In genomic region chr12:132373967-132374820, GRCh38 we compare ENCODE assay signal across 17 cellular contexts. TPM values are rescaled to one million over a fixed set of nuclear protein-coding genes. Genes with fewer than 3 reads are reported as not detected.
DNase-seq lines count a peak whose midpoint lies in the region; ATAC-seq and TF ChIP-seq lines count a peak whose summit lies in the region.
"Had no signal": no experiment of that assay in that cellular context is flagged by ENCODE, and none has a peak within 500 bp of the region (broad histone marks: within the 10 kb centered on the region; RNA-seq: fewer than 3 reads in every experiment).

No MANE protein-coding gene starts in this region.

- peaks cover 30% of the 10 kb centered on the region for H3K27me3 Mint-ChIP-seq in activated CD4-positive, alpha-beta T cell treated with anti-CD3 and anti-CD28 coated beads, Interleukin-2, amount 10 ng/mL, durations not matched to agents 7 days and 5 days

- H3K9ac ChIP-seq in GM23248 (no peak overlapping the region), iPS-20b (ENCODE audit: low read depth, low read length) (no peak overlapping the region)

- CTCF ChIA-PET in activated CD4-positive, alpha-beta T cell treated with anti-CD3 and anti-CD28 coated beads, Interleukin-2, amount 10 ng/mL, durations not matched to agents 7 days and 5 days (lab: Charles Lee), result interaction anchor here (0.6 kb wide), 1 partner anchor 303 kb away, joined by 3 read pairs; no protein-coding TSS in a partner anchor

- TF ChIP-seq CTCF in astrocyte of the spinal cord (IDR thresholded peaks at IDR 0.05; ENCODE audit: low read depth, low read length), result peak; percentile 16

- H3K4me3 Mint-ChIP-seq in activated CD4-positive, alpha-beta T cell treated with anti-CD3 and anti-CD28 coated beads, Interleukin-2, amount 10 ng/mL, durations not matched to agents 7 days and 5 days, result no peak overlapping the region

- no peak for ATAC-seq in HG02642 (IDR thresholded peaks at IDR 0.05; ENCODE audit: poor library complexity, unreplicated experiment)
- ATAC-seq: foreskin keratinocyte had no signal

- in situ Hi-C loops in ACHN (cut with HindIII; ENCODE audit: low pct_ligation_motif_present, low pct_unique_long_range_greater_than_20kb, low sequenced_read_pairs), result no loop called here
- in situ Hi-C loops in GM23248 (cut with MboI), result no loop called here
- in situ Hi-C loops in astrocyte of the spinal cord (cut with HindIII; ENCODE audit: low sequenced_read_pairs), result no loop called here

- WGBS in GM23248 (ENCODE audit: low coverage in 1 of 2, low lambda C conversion rate in 2 of 2, missing lambda C conversion rate in 2 of 2), 2 experiments, result 29 to 35% methylated on average over 27 to 34 of the region's 34 CpGs

- no peaks in the 10 kb centered on the region for H4K20me1 ChIP-seq in GM23248 (ENCODE audit: insufficient read depth)

- POLR2A ChIA-PET in activated CD4-positive, alpha-beta T cell treated with anti-CD3 and anti-CD28 coated beads, Interleukin-2, amount 10 ng/mL, durations not matched to agents 7 days and 5 days (lab: Charles Lee), result no interaction called here

- H3K9me2 ChIP-seq in GM23248 (ENCODE audit: insufficient read depth), result no peaks in the 10 kb centered on the region

- H3K4me2 ChIP-seq in GM23248 (ENCODE audit: unreplicated experiment), result no peak overlapping the region

- H3K4me1 Mint-ChIP-seq in activated CD4-positive, alpha-beta T cell treated with anti-CD3 and anti-CD28 coated beads, Interleukin-2, amount 10 ng/mL, durations not matched to agents 7 days and 5 days, result no peaks in the 10 kb centered on the region

- no peak overlapping the region for H3K27ac ChIP-seq in GM23248
- H3K27ac ChIP-seq in iPS-20b (ENCODE audit: low read length), result no peak overlapping the region
- H3K27ac ChIP-seq: foreskin keratinocyte, SK-N-MC, tibial nerve had no signal

- no peak overlapping the region for H2AFZ ChIP-seq in GM23248

- H3K27me3 ChIP-seq in GM23248 (replicated peaks; ENCODE audit: insufficient read depth) (peaks cover 72% of the 10 kb centered on the region), iPS-20b (ENCODE audit: insufficient read depth, low read length) (peaks cover 92% of the 10 kb centered on the region)

- DNase-seq in ACHN, result peak; percentile 27
- DNase-seq in GM23248, result peak; percentile 25
- no peak for DNase-seq in astrocyte of the spinal cord (ENCODE audit: low read depth, low spot score)
- DNase-seq in NCI-H128 (lab: John Stamatoyannopoulos, UW; ENCODE audit: unreplicated experiment), result no peak
- DNase-seq in NCI-H1092 treated with DMSO at 0.1 percent for 48 hours (lab: John Stamatoyannopoulos, UW), result no peak
- no peak for DNase-seq in activated CD4-positive, alpha-beta T cell treated with anti-CD3 and anti-CD28 coated beads, Interleukin-2, amount 10 ng/mL, durations not matched to agents 7 days and 5 days
- DNase-seq: activated gamma-delta T cell; DMS79 treated with DMSO at 0.1 percent for 48 hours; foreskin keratinocyte; islet precursor cell; stimulated activated CD4-positive, alpha-beta T cell treated with anti-CD3 and anti-CD28 coated beads, Interleukin-1b, Interleukin-23, amount 100 ng/mL, for 48 hours; stimulated activated CD8-positive, alpha-beta memory T cell treated with anti-CD3 and anti-CD28 coated beads, Interleukin-4, amount 100 ng/mL, for 48 hours had no signal

- H3K79me2 ChIP-seq in GM23248 (ENCODE audit: insufficient read depth), result no peaks in the 10 kb centered on the region

- H3K36me3 ChIP-seq in GM23248 (ENCODE audit: low read depth), result no peaks in the 10 kb centered on the region
- H3K36me3 ChIP-seq in iPS-20b (ENCODE audit: insufficient read depth, low read depth, low read length), result no peaks in the 10 kb centered on the region
- H3K36me3 ChIP-seq: tibial nerve had no signal

- no peaks in the 10 kb centered on the region for H3K36me3 Mint-ChIP-seq in activated CD4-positive, alpha-beta T cell treated with anti-CD3 and anti-CD28 coated beads, Interleukin-2, amount 10 ng/mL, durations not matched to agents 7 days and 5 days (ENCODE audit: low read depth)

- H3K27ac Mint-ChIP-seq in activated CD4-positive, alpha-beta T cell treated with anti-CD3 and anti-CD28 coated beads, Interleukin-2, amount 10 ng/mL, durations not matched to agents 7 days and 5 days, result no peak overlapping the region

- no peaks in the 10 kb centered on the region for H3K9me3 Mint-ChIP-seq in activated CD4-positive, alpha-beta T cell treated with anti-CD3 and anti-CD28 coated beads, Interleukin-2, amount 10 ng/mL, durations not matched to agents 7 days and 5 days

- H3K4me3 ChIP-seq in GM23248, result no peak overlapping the region
- H3K4me3 ChIP-seq in astrocyte of the spinal cord (ENCODE audit: low read depth, low read length), result no peak overlapping the region
- H3K4me3 ChIP-seq in iPS-20b (ENCODE audit: low read length), result peak overlapping the region; percentile 21; the same call in 1 of the 2 replicates
- H3K4me3 ChIP-seq: SK-N-MC, tibial nerve had no signal

- H3F3A ChIP-seq in GM23248 (ENCODE audit: insufficient read depth), result no peaks in the 10 kb centered on the region

- no peaks in the 10 kb centered on the region for H3K9me3 ChIP-seq in GM23248 (ENCODE audit: low read depth)
- no peaks in the 10 kb centered on the region; the same call in 1 of the 2 replicates for H3K9me3 ChIP-seq in iPS-20b (ENCODE audit: insufficient read depth, low read depth, low read length)

- no peaks in the 10 kb centered on the region for H3K4me1 ChIP-seq in GM23248 (ENCODE audit: insufficient read depth)
- no peaks in the 10 kb centered on the region; the same call in 1 of the 2 replicates for H3K4me1 ChIP-seq in iPS-20b (ENCODE audit: insufficient read depth, low read length)
- H3K4me1 ChIP-seq: foreskin keratinocyte, tibial nerve had no signal

RNA-seq across cellular contexts. Expression of gene GALNT9, which starts 44.8 kb away (rescaled TPM):
- 1.4 and 1.5 TPM in 2 replicates for total RNA-seq in GM23248 (2014; rRNA removed; shearing (Covaris generic))
- 0.33 TPM in 2 replicates for polyA plus RNA-seq in GM23248 (2016; fragmentation: Nextera tagmentation; extraction: Ambion mirVana)
- total RNA-seq in activated CD4-positive, alpha-beta T cell treated with anti-CD3 and anti-CD28 coated beads, Interleukin-2, amount 10 ng/mL, durations not matched to agents 7 days and 5 days, result not detected
- total RNA-seq: activated CD8-positive, alpha-beta memory T cell treated with anti-CD3 and anti-CD28 coated beads for 36 hours; foreskin keratinocyte had no signal
- polyA plus RNA-seq: foreskin keratinocyte had no signal

Comparison
In these comparisons a context has a peak if more than half of its experiments do, and no peak if none do; other contexts are left out.
1. DNase-seq: peak in ACHN (single experiment) and GM23248 (single experiment); none in astrocyte of the spinal cord (single experiment), NCI-H128 (single experiment), NCI-H1092 treated with DMSO at 0.1 percent for 48 hours (single experiment) and activated CD4-positive, alpha-beta T cell treated with anti-CD3 and anti-CD28 coated beads, Interleukin-2, amount 10 ng/mL, durations not matched to agents 7 days and 5 days (single experiment).